ENCODE assay signal across 19 cellular contexts in the genomic region with DNA sequence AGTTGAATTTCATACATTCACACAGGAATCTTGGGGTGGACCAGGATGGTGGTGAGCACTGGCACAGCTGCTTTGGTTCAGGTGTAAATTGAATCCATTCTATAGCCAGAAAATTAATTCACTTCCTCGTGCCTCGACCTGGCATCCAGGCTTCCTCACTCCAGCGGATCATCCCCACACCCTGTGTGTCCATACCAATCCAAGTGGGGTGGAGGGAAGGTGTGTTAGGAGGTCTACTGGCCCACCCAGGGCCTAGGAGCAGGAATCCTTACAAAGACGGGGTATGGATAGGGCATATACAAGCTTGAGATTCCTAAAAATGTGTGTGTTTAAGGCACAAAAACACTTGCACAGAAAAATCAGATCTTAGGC.
"Had no signal": no experiment of that assay in that cellular context is flagged by ENCODE, and none has a peak within 500 bp of the region (broad histone marks: within the 10 kb centered on the region; RNA-seq: fewer than 3 reads in every experiment).

No MANE protein-coding gene starts in this region.

- H3K27me3 ChIP-seq: esophagus squamous epithelium, gastroesophageal sphincter, uterus had no signal

- H3K4me1 ChIP-seq: esophagus squamous epithelium, gastroesophageal sphincter, uterus had no signal

- H3K36me3 ChIP-seq: esophagus squamous epithelium, gastroesophageal sphincter, thoracic aorta, uterus had no signal

- H3K4me3 ChIP-seq: dorsolateral prefrontal cortex, esophagus squamous epithelium, gastroesophageal sphincter, thoracic aorta, uterus had no signal

- H3K9me3 ChIP-seq: esophagus squamous epithelium, thoracic aorta, uterus had no signal

- H3K27ac ChIP-seq: dorsolateral prefrontal cortex, epithelial cell of prostate, esophagus squamous epithelium, gastroesophageal sphincter, thoracic aorta had no signal

- DNase-seq: central memory CD4-positive, alpha-beta T cell; cortex of kidney; effector CD8-positive, alpha-beta T cell; esophagus squamous epithelium; foreskin fibroblast; glutamatergic neuron; immature natural killer cell; kidney; left cardiac atrium; mesendoderm; naive thymus-derived CD8-positive, alpha-beta T cell; right cardiac atrium; stimulated activated CD4-positive, alpha-beta T cell treated with anti-CD3 and anti-CD28 coated beads, Interleukin-4, amount 100 ng/mL, for 24 hours; stimulated activated naive CD8-positive, alpha-beta T cell treated with anti-CD3 and anti-CD28 coated beads, Interleukin-15, amount 100 ng/mL, for 72 hours; uterus had no signal
